In the genomic region with DNA sequence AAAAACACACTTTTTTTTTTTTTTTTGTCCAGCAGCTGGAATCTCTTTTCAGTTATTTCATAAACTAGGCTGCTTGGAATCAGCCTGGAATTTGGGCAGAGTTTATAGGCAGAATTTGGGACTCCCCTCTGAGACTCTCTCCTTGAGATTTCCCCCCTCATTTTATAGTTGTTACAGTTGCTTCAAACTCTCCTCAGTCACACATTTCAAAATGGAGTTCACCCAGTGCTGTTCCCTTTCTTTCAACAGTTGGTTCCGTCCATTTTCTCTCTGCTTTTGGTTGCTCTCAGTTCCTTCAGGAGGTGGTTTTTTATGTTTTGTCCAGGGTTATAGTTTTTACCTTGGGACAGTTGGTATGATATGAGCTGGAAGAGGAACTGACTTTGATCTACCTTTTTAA, we compare ENCODE assay signal across 2 cellular contexts.
TF ChIP-seq lines count a peak whose summit lies in the region.

No MANE protein-coding gene starts in this region.

TF ChIP-seq in IMR-90, 13 proteins besides CTCF, POLR2A, EP300 and RAD21:
- TF ChIP-seq MAFK (IDR thresholded peaks at IDR 0.05; ENCODE audit: low read depth, low read length) (no peak), CHD1 (IDR thresholded peaks at IDR 0.05; ENCODE audit: low read depth, low read length) (no peak), BHLHE40 (IDR thresholded peaks at IDR 0.05; ENCODE audit: low read depth, low read length) (no peak), CEBPB (IDR thresholded peaks at IDR 0.05; ENCODE audit: low read depth, low read length) (no peak), NFE2L2 (IDR thresholded peaks at IDR 0.05; ENCODE audit: low read depth, low read length) (no peak), MAZ (IDR thresholded peaks at IDR 0.05; ENCODE audit: borderline replicate concordance, low read depth, low read length) (no peak), RCOR1 (IDR thresholded peaks at IDR 0.05; ENCODE audit: insufficient replicate concordance, low read length) (no peak), MXI1 (IDR thresholded peaks at IDR 0.05; ENCODE audit: borderline replicate concordance, low read depth, low read length) (no peak), RFX5 (IDR thresholded peaks at IDR 0.05; ENCODE audit: low read depth, low read length) (no peak), FOS (IDR thresholded peaks at IDR 0.05; ENCODE audit: low read depth, low read length) (no peak), SMC3 (IDR thresholded peaks at IDR 0.05; ENCODE audit: low read depth, low read length) (no peak)
- TF ChIP-seq, protein P1, sequence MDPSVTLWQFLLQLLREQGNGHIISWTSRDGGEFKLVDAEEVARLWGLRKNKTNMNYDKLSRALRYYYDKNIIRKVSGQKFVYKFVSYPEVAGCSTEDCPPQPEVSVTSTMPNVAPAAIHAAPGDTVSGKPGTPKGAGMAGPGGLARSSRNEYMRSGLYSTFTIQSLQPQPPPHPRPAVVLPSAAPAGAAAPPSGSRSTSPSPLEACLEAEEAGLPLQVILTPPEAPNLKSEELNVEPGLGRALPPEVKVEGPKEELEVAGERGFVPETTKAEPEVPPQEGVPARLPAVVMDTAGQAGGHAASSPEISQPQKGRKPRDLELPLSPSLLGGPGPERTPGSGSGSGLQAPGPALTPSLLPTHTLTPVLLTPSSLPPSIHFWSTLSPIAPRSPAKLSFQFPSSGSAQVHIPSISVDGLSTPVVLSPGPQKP (IDR thresholded peaks at IDR 0.05; ENCODE audit: borderline replicate concordance, low read depth, low read length): no peak
- TF ChIP-seq, protein P2, sequence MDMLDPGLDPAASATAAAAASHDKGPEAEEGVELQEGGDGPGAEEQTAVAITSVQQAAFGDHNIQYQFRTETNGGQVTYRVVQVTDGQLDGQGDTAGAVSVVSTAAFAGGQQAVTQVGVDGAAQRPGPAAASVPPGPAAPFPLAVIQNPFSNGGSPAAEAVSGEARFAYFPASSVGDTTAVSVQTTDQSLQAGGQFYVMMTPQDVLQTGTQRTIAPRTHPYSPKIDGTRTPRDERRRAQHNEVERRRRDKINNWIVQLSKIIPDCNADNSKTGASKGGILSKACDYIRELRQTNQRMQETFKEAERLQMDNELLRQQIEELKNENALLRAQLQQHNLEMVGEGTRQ (IDR thresholded peaks at IDR 0.05; ENCODE audit: low read depth, low read length): no peak

TF ChIP-seq in GM12878, 131 proteins besides CTCF, POLR2A, EP300 and RAD21:
- peak; percentile 51; the same call in 1 of the 2 replicates for TF ChIP-seq YY1 (IDR thresholded peaks at IDR 0.05; ENCODE audit: low read depth, low read length)
- no peak for TF ChIP-seq KLF5 (IDR thresholded peaks at IDR 0.05; ENCODE audit: partially characterized antibody)
TF ChIP-seq in GM12878: peak in this region for 1.
